In the genomic region with DNA sequence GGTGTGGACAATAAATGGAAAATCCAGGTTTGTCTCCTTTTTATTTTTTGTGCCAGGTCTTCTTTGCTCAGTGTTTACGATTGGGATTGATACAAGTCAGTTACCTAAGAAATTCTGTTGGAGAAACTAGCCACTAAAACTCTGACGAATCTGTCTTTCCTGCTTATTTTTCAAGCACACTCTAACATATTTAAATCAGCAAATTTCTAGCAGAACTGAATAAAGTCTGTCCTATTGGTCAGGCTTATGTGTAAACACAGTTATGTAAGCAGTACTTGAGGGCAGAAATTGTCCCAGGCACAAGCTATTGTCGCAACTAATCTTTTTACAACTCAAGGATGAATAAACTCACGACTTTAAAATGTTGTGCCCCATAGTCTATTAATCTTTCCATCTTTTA, we compare ENCODE assay signal across 14 cellular contexts.
"Had no signal": no experiment of that assay in that cellular context is flagged by ENCODE, and none has a peak within 500 bp of the region (broad histone marks: within the 10 kb centered on the region; RNA-seq: fewer than 3 reads in every experiment).

No MANE protein-coding gene starts in this region.

- DNase-seq: activated CD4-positive, alpha-beta T cell treated with anti-CD3 and anti-CD28 coated beads for 36 hours; activated CD8-positive, alpha-beta memory T cell treated with anti-CD3 and anti-CD28 coated beads, Interleukin-2, amount 50 U/mL, for 4 hours; activated CD8-positive, alpha-beta T cell treated with anti-CD3 and anti-CD28 coated beads for 36 hours; activated gamma-delta T cell treated with Interleukin-2 at 50 U/mL for 16 hours; activated naive CD8-positive, alpha-beta T cell treated with anti-CD3 and anti-CD28 coated beads for 36 hours; activated T-cell treated with anti-CD3 and anti-CD28 coated beads, Interleukin-2, amount 50 U/mL, for 72 hours; brain microvascular endothelial cell; foreskin fibroblast; mesendoderm; sigmoid colon; stimulated activated naive CD4-positive, alpha-beta T cell; T1000; WERI-Rb-1 had no signal

- H3K4me3 ChIP-seq: esophagus muscularis mucosa, sigmoid colon had no signal

- H3K36me3 ChIP-seq: brain microvascular endothelial cell, esophagus muscularis mucosa, sigmoid colon, WERI-Rb-1 had no signal

- H3K9me3 ChIP-seq: esophagus muscularis mucosa, sigmoid colon had no signal

- H3K36me3 Mint-ChIP-seq: activated naive CD8-positive, alpha-beta T cell treated with anti-CD3 and anti-CD28 coated beads for 36 hours had no signal

- H3K27me3 ChIP-seq: brain microvascular endothelial cell, esophagus muscularis mucosa, sigmoid colon had no signal

- H3K27ac Mint-ChIP-seq: activated CD4-positive, alpha-beta T cell treated with anti-CD3 and anti-CD28 coated beads for 36 hours; activated CD8-positive, alpha-beta T cell treated with anti-CD3 and anti-CD28 coated beads for 36 hours; activated naive CD8-positive, alpha-beta T cell treated with anti-CD3 and anti-CD28 coated beads for 36 hours; activated T-cell treated with anti-CD3 and anti-CD28 coated beads, Interleukin-2, amount 50 U/mL, for 72 hours had no signal

- ATAC-seq: activated CD4-positive, alpha-beta T cell treated with anti-CD3 and anti-CD28 coated beads for 36 hours; activated CD8-positive, alpha-beta T cell treated with anti-CD3 and anti-CD28 coated beads for 36 hours; activated T-cell treated with anti-CD3 and anti-CD28 coated beads, Interleukin-2, amount 50 U/mL, for 72 hours had no signal

- H3K27ac ChIP-seq: brain microvascular endothelial cell, esophagus muscularis mucosa, sigmoid colon, WERI-Rb-1 had no signal

- H3K9me3 Mint-ChIP-seq: activated CD8-positive, alpha-beta T cell treated with anti-CD3 and anti-CD28 coated beads for 36 hours; activated naive CD8-positive, alpha-beta T cell treated with anti-CD3 and anti-CD28 coated beads for 36 hours; activated T-cell treated with anti-CD3 and anti-CD28 coated beads, Interleukin-2, amount 50 U/mL, for 72 hours had no signal

- H3K4me3 Mint-ChIP-seq: activated CD4-positive, alpha-beta T cell treated with anti-CD3 and anti-CD28 coated beads for 36 hours; activated CD8-positive, alpha-beta T cell treated with anti-CD3 and anti-CD28 coated beads for 36 hours; activated naive CD8-positive, alpha-beta T cell treated with anti-CD3 and anti-CD28 coated beads for 36 hours; activated T-cell treated with anti-CD3 and anti-CD28 coated beads, Interleukin-2, amount 50 U/mL, for 72 hours had no signal
